21 cellular contexts compared by ENCODE assay signal in genomic region chr1:206886831-206887230, GRCh38. TPM values are rescaled to one million over a fixed set of nuclear protein-coding genes. Genes with fewer than 3 reads are reported as not detected.
DNase-seq lines count a peak whose midpoint lies in the region; ATAC-seq and TF ChIP-seq lines count a peak whose summit lies in the region.
"Had no signal": no experiment of that assay in that cellular context is flagged by ENCODE, and none has a peak within 500 bp of the region (broad histone marks: within the 10 kb centered on the region; RNA-seq: fewer than 3 reads in every experiment).

No MANE protein-coding gene starts in this region.

- no peaks in the 10 kb centered on the region for H3K9me3 ChIP-seq in GM23248 (ENCODE audit: low read depth)
- no peaks in the 10 kb centered on the region for H3K9me3 ChIP-seq in PC-3 (ENCODE audit: low read length)
- H3K9me3 ChIP-seq: A549, BE2C, HAP-1 had no signal

- H3K4me3 Mint-ChIP-seq in nephron progenitor cell: peak overlapping the region; percentile 2
- H3K4me3 Mint-ChIP-seq: CD14-positive monocyte; CD4-positive, alpha-beta T cell had no signal

- intact Hi-C loops in PC-3 (cut with micrococcal nuclease): no loop called here

- TF ChIP-seq CTCF in PC-3 (conservative IDR thresholded peaks at IDR 0.05; ENCODE audit: low read depth, low read length) (no peak), nephron progenitor cell (IDR thresholded peaks at IDR 0.05) (no peak), coronary artery (IDR thresholded peaks at IDR 0.05) (no peak)

- no peak overlapping the region for H3K4me3 ChIP-seq in GM23248
- H3K4me3 ChIP-seq in PC-3 (ENCODE audit: low read length): no peak overlapping the region
- no peak overlapping the region for H3K4me3 ChIP-seq in coronary artery
- H3K4me3 ChIP-seq: A549; BLaER1 treated with 17β-estradiol and CSF1 and Interleukin-3, amounts not matched to agents 10 nM and 100 nM; HAP-1 had no signal

- no TSS peak for BruUV-seq in PC-3 (replicated peaks; lab: Mats Ljungman, UMichigan)

- peaks cover 8% of the 10 kb centered on the region for H3K9me3 Mint-ChIP-seq in nephron progenitor cell
- H3K9me3 Mint-ChIP-seq: CD4-positive, alpha-beta T cell; HFFc6 had no signal

- no peaks in the 10 kb centered on the region for H3K27me3 ChIP-seq in GM23248 (replicated peaks; ENCODE audit: insufficient read depth)
- no peaks in the 10 kb centered on the region for H3K27me3 ChIP-seq in PC-3 (ENCODE audit: low read length)
- H3K27me3 ChIP-seq: BE2C had no signal

- H3K79me2 ChIP-seq in GM23248 (ENCODE audit: insufficient read depth): no peaks in the 10 kb centered on the region
- no peaks in the 10 kb centered on the region for H3K79me2 ChIP-seq in PC-3 (ENCODE audit: low read length)

- CTCF ChIA-PET in PC-3 (lab: Charles Lee): interaction anchor here (0.6 kb wide), 1 partner anchor 32 kb away, joined by 5 read pairs; no protein-coding TSS in a partner anchor

- peaks cover 54% of the 10 kb centered on the region for H3K4me1 Mint-ChIP-seq in nephron progenitor cell

- H3K36me3 Mint-ChIP-seq in nephron progenitor cell (ENCODE audit: low read depth): no peaks in the 10 kb centered on the region
- H3K36me3 Mint-ChIP-seq: CD14-positive monocyte had no signal

- H3F3A ChIP-seq in GM23248 (ENCODE audit: insufficient read depth) (peaks cover 8% of the 10 kb centered on the region), PC-3 (ENCODE audit: low read length, unreplicated experiment) (peaks cover 5% of the 10 kb centered on the region)

- peak overlapping the region; percentile 85 for H3K27ac Mint-ChIP-seq in nephron progenitor cell
- H3K27ac Mint-ChIP-seq: CD14-positive monocyte; CD4-positive, alpha-beta T cell had no signal

- peaks cover 7% of the 10 kb centered on the region for H3K27me3 Mint-ChIP-seq in nephron progenitor cell (ENCODE audit: low read depth, poor library complexity)
- H3K27me3 Mint-ChIP-seq: CD4-positive, alpha-beta T cell had no signal

- H3K4me1 ChIP-seq in GM23248 (ENCODE audit: insufficient read depth) (peaks cover 21% of the 10 kb centered on the region), PC-3 (ENCODE audit: insufficient read depth, low read length) (peaks cover 46% of the 10 kb centered on the region)
- H3K4me1 ChIP-seq: HAP-1 had no signal

- peak overlapping the region; percentile 21 for H3K4me2 ChIP-seq in GM23248 (ENCODE audit: unreplicated experiment)
- no peak overlapping the region for H3K4me2 ChIP-seq in PC-3 (ENCODE audit: low read length)
- H3K4me2 ChIP-seq: A549; BLaER1 treated with 17β-estradiol and CSF1 and Interleukin-3, amounts not matched to agents 10 nM and 100 nM had no signal

- no peaks in the 10 kb centered on the region for H4K20me1 ChIP-seq in GM23248 (ENCODE audit: insufficient read depth)
- H4K20me1 ChIP-seq in PC-3 (ENCODE audit: low read length): no peaks in the 10 kb centered on the region
- H4K20me1 ChIP-seq: BLaER1 treated with 17β-estradiol and CSF1 and Interleukin-3, amounts not matched to agents 10 nM and 100 nM had no signal

- 90 to 100% methylated on average over 1 of the region's 1 CpG for WGBS in GM23248 (ENCODE audit: low coverage in 1 of 2, low lambda C conversion rate in 2 of 2, missing lambda C conversion rate in 2 of 2), 2 experiments

- H3K27ac ChIP-seq in GM23248 (no peak overlapping the region), PC-3 (ENCODE audit: low read length) (peak overlapping the region; percentile 28; the same call in 1 of the 2 replicates), coronary artery (no peak overlapping the region)
- H3K27ac ChIP-seq: A549; BLaER1 treated with 17β-estradiol and CSF1 and Interleukin-3, amounts not matched to agents 10 nM and 100 nM had no signal

- no peaks in the 10 kb centered on the region for H3K36me3 ChIP-seq in GM23248 (ENCODE audit: low read depth)
- H3K36me3 ChIP-seq in PC-3 (ENCODE audit: low read depth, low read length): no peaks in the 10 kb centered on the region
- H3K36me3 ChIP-seq: BE2C; BLaER1 treated with 17β-estradiol and CSF1 and Interleukin-3, amounts not matched to agents 10 nM and 100 nM; HAP-1 had no signal

- H2AFZ ChIP-seq in GM23248: no peak overlapping the region
- no peak overlapping the region for H2AFZ ChIP-seq in PC-3 (ENCODE audit: low read length)

- DNase-seq in GM23248: no peak
- DNase-seq in PC-3: no peak
- peak; percentile 34 for DNase-seq in kidney tubule cell (ENCODE audit: low spot score)
- no peak for DNase-seq in nephron progenitor cell
- no peak for DNase-seq in coronary artery (ENCODE audit: low spot score)
- no peak for DNase-seq in LoVo (ENCODE audit: low spot score)
- no peak for DNase-seq in DMS53 treated with DMSO at 0.1 percent for 48 hours (lab: John Stamatoyannopoulos, UW; ENCODE audit: unreplicated experiment)
- DNase-seq: 8988T; ACHN; AML-193; BE2C; Calu3; CD4-positive, alpha-beta T cell; COR-L47; DND-41; GOT3; HFFc6 had no signal

- no peak for ATAC-seq in PC-3
- ATAC-seq: A549 had no signal

- in situ Hi-C loops in GM23248 (cut with MboI): no loop called here

- H3K9ac ChIP-seq in GM23248: no peak overlapping the region
- H3K9ac ChIP-seq in PC-3 (ENCODE audit: low read length): no peak overlapping the region
- H3K9ac ChIP-seq: BLaER1 treated with 17β-estradiol and CSF1 and Interleukin-3, amounts not matched to agents 10 nM and 100 nM had no signal

- H3K9me2 ChIP-seq in GM23248 (ENCODE audit: insufficient read depth) (no peaks in the 10 kb centered on the region), PC-3 (replicated peaks; ENCODE audit: low read length) (no peaks in the 10 kb centered on the region)

- POLR2A ChIA-PET in PC-3 (lab: Charles Lee; ENCODE audit: unreplicated experiment): no interaction called here

RNA-seq across cellular contexts. Expression of gene IL24, which starts 10.4 kb away (rescaled TPM):
- total RNA-seq in GM23248 (2014; rRNA removed; shearing (Covaris generic)): 2.4 TPM in 1 of 2 replicates, not detected in the other
- polyA plus RNA-seq in GM23248 (2016; fragmentation: Nextera tagmentation; extraction: Ambion mirVana): 0.49 and 0.52 TPM in 2 replicates
- 1.8 and 1.9 TPM in 2 replicates for total RNA-seq in PC-3 (2014; rRNA removed)
- total RNA-seq: Calu3; CD4-positive, alpha-beta T cell had no signal
- polyA plus RNA-seq: CD14-positive monocyte had no signal

RNA-seq across cellular contexts. Expression of gene IL20, which starts 21.4 kb away (rescaled TPM):
- 0.25 TPM in 1 of 2 replicates, not detected in the other for total RNA-seq in GM23248 (2014; rRNA removed; shearing (Covaris generic))
- polyA plus RNA-seq in GM23248 (2016; fragmentation: Nextera tagmentation; extraction: Ambion mirVana): not detected in 2 replicates
- total RNA-seq in PC-3 (2014; rRNA removed): not detected in 2 replicates
- total RNA-seq: Calu3; CD4-positive, alpha-beta T cell; HFFc6 had no signal
- polyA plus RNA-seq: CD14-positive monocyte had no signal

RNA-seq across cellular contexts. Expression of gene FCMR, which starts 34.9 kb away (rescaled TPM):
- 1.2 TPM in 1 of 2 replicates, not detected in the other for total RNA-seq in GM23248 (2014; rRNA removed; shearing (Covaris generic))
- 0.94 and 2.3 TPM in 2 replicates for polyA plus RNA-seq in GM23248 (2016; fragmentation: Nextera tagmentation; extraction: Ambion mirVana)
- total RNA-seq in PC-3 (2014; rRNA removed): 1.5 and 4.6 TPM in 2 replicates

RNA-seq across cellular contexts. Expression of gene PIGR, which starts 59.4 kb away (rescaled TPM):
- total RNA-seq in GM23248 (2014; rRNA removed; shearing (Covaris generic)): not detected in 2 replicates
- polyA plus RNA-seq in GM23248 (2016; fragmentation: Nextera tagmentation; extraction: Ambion mirVana): not detected in 2 replicates
- not detected in 2 replicates for total RNA-seq in PC-3 (2014; rRNA removed)
- total RNA-seq: CD4-positive, alpha-beta T cell had no signal
- polyA plus RNA-seq: CD14-positive monocyte had no signal
